Comparison of ENCODE assay signal across 15 cellular contexts in the genomic region with DNA sequence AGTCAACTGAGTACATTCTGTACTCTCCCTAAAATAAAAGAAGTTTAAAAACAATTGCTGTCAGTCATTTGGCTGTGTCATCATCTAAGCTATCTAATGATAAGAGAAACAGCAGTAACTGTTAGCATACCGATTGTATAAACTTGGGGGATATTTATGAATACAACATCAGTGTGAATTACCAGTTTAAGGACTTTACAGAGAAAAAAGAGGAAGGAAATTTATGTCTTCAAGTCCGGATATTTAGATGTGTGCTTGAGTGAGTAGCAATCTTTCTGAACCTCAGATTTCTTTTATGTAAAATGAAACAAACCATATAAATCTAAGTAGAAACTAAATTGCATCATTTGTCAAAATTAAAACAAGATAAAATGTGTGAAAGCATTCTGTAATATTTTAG.
"Had no signal": no experiment of that assay in that cellular context is flagged by ENCODE, and none has a peak within 500 bp of the region (broad histone marks: within the 10 kb centered on the region; RNA-seq: fewer than 3 reads in every experiment).

No MANE protein-coding gene starts in this region.

- H3K36me3 ChIP-seq: brain microvascular endothelial cell, esophagus squamous epithelium, right atrium auricular region had no signal

- H3K4me3 ChIP-seq: coronary artery, esophagus squamous epithelium, hepatocyte, right atrium auricular region had no signal

- H3K4me1 ChIP-seq: right atrium auricular region had no signal

- DNase-seq: activated CD4-positive, CD25-positive, alpha-beta regulatory T cell treated with anti-CD3 and anti-CD28 coated beads, Interleukin-2, amount 50 U/mL, for 72 hours; activated naive CD8-positive, alpha-beta T cell treated with anti-CD3 and anti-CD28 coated beads, Interleukin-2, amount 10 ng/mL, durations not matched to agents 7 days and 5 days; anterior cingulate cortex; brain microvascular endothelial cell; effector CD4-positive, alpha-beta T cell; esophagus squamous epithelium; posterior cingulate gyrus; stimulated activated CD4-positive, alpha-beta T cell treated with anti-CD3 and anti-CD28 coated beads, Interleukin-15, amount 100 ng/mL, for 24 hours; stimulated activated CD4-positive, alpha-beta T cell treated with anti-CD3 and anti-CD28 coated beads, Interleukin-4, amount 100 ng/mL, for 24 hours; stimulated activated naive CD8-positive, alpha-beta T cell treated with anti-CD3 and anti-CD28 coated beads, Interleukin-15, Interleukin-2, amounts not matched to agents 100 U/mL and 50 U/mL, for 24 hours; T-helper 17 cell; trophoblast cell had no signal

- H3K27ac ChIP-seq: brain microvascular endothelial cell, coronary artery, esophagus squamous epithelium, hepatocyte, right atrium auricular region had no signal

- H3K27me3 ChIP-seq: brain microvascular endothelial cell, esophagus squamous epithelium, hepatocyte, right atrium auricular region had no signal

- H3K9me3 ChIP-seq: right atrium auricular region had no signal
